Comparison of ENCODE assay signal across 8 cellular contexts in the genomic region with DNA sequence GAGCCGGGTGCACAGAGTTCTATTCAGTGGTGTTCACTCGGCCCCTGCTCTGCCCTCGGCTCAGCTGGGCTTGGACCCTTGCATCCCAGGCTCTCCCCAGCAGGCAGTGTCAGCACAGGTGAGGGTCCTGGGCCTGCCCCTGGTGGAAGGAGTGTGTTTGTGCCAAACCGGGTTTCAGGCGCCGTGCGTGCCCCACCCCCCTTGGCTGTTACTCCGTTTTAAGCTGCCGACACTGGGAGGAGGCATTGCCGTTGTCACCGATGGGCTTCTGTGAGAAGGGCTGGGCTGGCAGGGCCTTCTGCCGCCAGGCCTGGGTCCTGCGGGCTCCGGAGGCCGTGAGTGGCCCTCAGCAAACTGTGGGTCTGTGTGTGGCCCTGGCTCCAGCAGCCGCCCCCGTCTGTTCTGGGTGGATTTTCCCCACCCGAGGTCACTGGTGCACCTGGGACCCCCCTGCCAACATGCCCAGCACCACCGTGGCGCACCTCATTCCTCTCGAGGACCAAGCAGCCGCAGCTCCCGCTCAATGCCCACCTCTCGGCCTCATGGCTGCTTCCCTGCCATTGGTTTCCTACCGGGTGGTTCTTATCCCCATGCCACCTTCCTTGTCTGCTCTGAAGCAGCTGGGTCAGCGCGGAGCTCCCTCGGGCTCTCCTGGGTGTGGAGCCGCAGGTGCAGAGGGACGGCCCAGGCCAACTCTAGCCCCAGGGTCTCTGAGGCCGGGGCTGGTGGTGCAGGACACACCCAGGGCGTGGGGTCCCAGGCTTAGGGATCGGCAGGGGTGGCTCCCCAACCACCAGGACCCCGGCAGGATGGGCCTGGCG. TPM values are rescaled to one million over a fixed set of nuclear protein-coding genes. Genes with fewer than 3 reads are reported as not detected.
DNase-seq lines count a peak whose midpoint lies in the region; ATAC-seq and TF ChIP-seq lines count a peak whose summit lies in the region.

No MANE protein-coding gene starts in this region.

- H3K27ac ChIP-seq in HUES48 (ENCODE audit: low read depth, low read length) (no peak overlapping the region), prostate gland (no peak overlapping the region)

- H3K9me3 ChIP-seq in HUES48 (ENCODE audit: control insufficient read depth, insufficient read depth, low read length) (no peaks in the 10 kb centered on the region), prostate gland (no peaks in the 10 kb centered on the region)

- H3K9ac ChIP-seq in HUES48 (ENCODE audit: low read depth, low read length) = 0 out of 2 replicates have a peak overlapping the region, but pooled peaks have one; percentile 24

- H3K36me3 Mint-ChIP-seq in brain = no peaks in the 10 kb centered on the region

- peaks cover 6% of the 10 kb centered on the region for H3K27me3 Mint-ChIP-seq in brain

- peak overlapping the region in 4 of 5 experiments; percentile 94 to 99 (median 96) for H3K27ac Mint-ChIP-seq in brain

- H3K36me3 ChIP-seq in HUES48 (ENCODE audit: control insufficient read depth, insufficient read depth, low read length) = no peaks in the 10 kb centered on the region
- no peaks in the 10 kb centered on the region for H3K36me3 ChIP-seq in prostate gland

- peaks cover 44% of the 10 kb centered on the region for H3K4me1 Mint-ChIP-seq in brain

- peaks cover 16% of the 10 kb centered on the region for H3K4me1 ChIP-seq in HUES48 (ENCODE audit: control insufficient read depth, insufficient read depth, low read length)
- no peaks in the 10 kb centered on the region for H3K4me1 ChIP-seq in prostate gland (replicated peaks)

- no peak overlapping the region for H3K4me3 Mint-ChIP-seq in brain

- no peak for TF ChIP-seq POLR2A in prostate gland (IDR thresholded peaks at IDR 0.05)

- no peak overlapping the region for H3K4me3 ChIP-seq in HUES48 (ENCODE audit: low read depth, low read length)
- no peak overlapping the region for H3K4me3 ChIP-seq in prostate gland

- H3K9me3 Mint-ChIP-seq in brain = peaks cover 0 to 10% (median 0%) of the 10 kb centered on the region in 5 experiments

- H3K27me3 ChIP-seq in HUES48 (ENCODE audit: control insufficient read depth, insufficient read depth, low read length) = no peaks in the 10 kb centered on the region
- no peaks in the 10 kb centered on the region for H3K27me3 ChIP-seq in prostate gland (replicated peaks; ENCODE audit: insufficient read depth)

- 90% methylated on average over 30 of the region's 35 CpGs for WGBS in prostate gland

- TF ChIP-seq CTCF in brain (conservative IDR thresholded peaks at IDR 0.05) (no peak), prostate gland (IDR thresholded peaks at IDR 0.05) (no peak)

- peak; percentile 54 to 73 for DNase-seq in SHP77 (lab: John Stamatoyannopoulos, UW)
- no peak for DNase-seq in SHP77 treated with DMSO at 0.1 percent for 48 hours (lab: John Stamatoyannopoulos, UW)
- peak; percentile 3 for DNase-seq in prostate gland (ENCODE audit: low spot score)
- DNase-seq in GM03348 (ENCODE audit: low spot score) = no peak

- intact Hi-C loops in prostate gland (cut with DNase I) = no loop called here

- ATAC-seq in GM18858 (IDR thresholded peaks at IDR 0.05; ENCODE audit: unreplicated experiment) = no peak
- no peak for ATAC-seq in HG03439 (IDR thresholded peaks at IDR 0.05; ENCODE audit: unreplicated experiment)

RNA-seq across cellular contexts. Expression of a gene that starts 44.3 kb away (rescaled TPM):
- polyA plus RNA-seq in brain (ENCODE audit: insufficient read depth, low read depth, low replicate concordance) = 69.2 TPM
- total RNA-seq in prostate gland = 10 to 100 TPM; 44.3 to 79.7 TPM

Comparison
In these comparisons a context has a peak if more than half of its experiments do, and no peak if none do; other contexts are left out.
1. DNase-seq: peak in SHP77 (2 of 2) and prostate gland (single experiment); none in SHP77 treated with DMSO at 0.1 percent for 48 hours (single experiment) and GM03348 (single experiment).